In the genomic region with DNA sequence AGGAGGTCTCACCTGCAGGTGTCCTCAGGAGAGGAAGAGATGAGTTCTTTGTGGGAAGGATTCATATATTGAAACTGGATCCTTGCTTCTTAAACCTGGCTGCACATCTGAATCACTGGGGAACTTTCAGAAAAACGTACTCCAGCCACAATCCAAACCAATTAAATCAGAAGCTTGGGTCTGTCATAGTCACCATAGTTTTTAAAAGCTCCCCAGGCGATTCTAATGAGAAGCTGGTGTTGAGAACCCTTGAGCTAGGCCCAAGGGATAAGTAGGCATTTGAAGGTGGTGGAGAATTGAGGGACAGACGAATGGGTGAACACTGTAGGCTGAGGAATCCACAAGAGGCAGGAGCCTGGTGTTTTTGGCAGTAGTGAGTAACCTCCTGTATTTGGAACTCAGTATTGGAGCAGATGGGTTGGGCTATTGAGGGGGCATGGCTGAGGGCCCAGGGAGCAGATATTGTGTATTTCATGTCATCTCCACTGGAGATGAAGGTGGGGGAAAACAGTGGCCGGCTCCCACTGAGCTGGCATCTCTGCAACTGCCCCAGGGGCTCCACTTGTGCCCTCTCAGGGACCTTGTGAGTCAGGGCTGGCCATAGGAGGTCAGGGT, we compare ENCODE assay signal across 15 cellular contexts. TPM values are rescaled to one million over a fixed set of nuclear protein-coding genes. Genes with fewer than 3 reads are reported as not detected.
"Had no signal": no experiment of that assay in that cellular context is flagged by ENCODE, and none has a peak within 500 bp of the region (broad histone marks: within the 10 kb centered on the region; RNA-seq: fewer than 3 reads in every experiment).

No MANE protein-coding gene starts in this region.

- H3K27me3 ChIP-seq: brain microvascular endothelial cell had no signal

- H3K4me3 Mint-ChIP-seq: activated CD4-positive, alpha-beta memory T cell treated with anti-CD3 and anti-CD28 coated beads, Interleukin-2, amount 10 ng/mL, durations not matched to agents 7 days and 5 days; activated naive CD8-positive, alpha-beta T cell treated with anti-CD3 and anti-CD28 coated beads, Interleukin-2, amount 10 ng/mL, durations not matched to agents 7 days and 5 days; activated T-cell treated with anti-CD3 and anti-CD28 coated beads, Interleukin-2, amount 50 U/mL, for 4 hours; central memory CD8-positive, alpha-beta T cell; natural killer cell; stimulated activated naive CD8-positive, alpha-beta T cell treated with anti-CD3 and anti-CD28 coated beads, Interleukin-15, Interleukin-2, amounts not matched to agents 100 ng/mL and 50 ng/mL, for 24 hours; T-helper 1 cell treated with Interleukin-12 subunit alpha and Interleukin-12 subunit beta and Interleukin-4 antibody, amounts not matched to agents 30 μg/mL and 1 μg/mL, for 36 hours had no signal

- DNase-seq: activated CD4-positive, alpha-beta memory T cell treated with anti-CD3 and anti-CD28 coated beads, Interleukin-2, amount 10 ng/mL, durations not matched to agents 7 days and 5 days; activated gamma-delta T cell treated with Interleukin-2 at 50 U/mL for 16 hours; activated naive CD8-positive, alpha-beta T cell treated with anti-CD3 and anti-CD28 coated beads, Interleukin-2, amount 10 ng/mL, durations not matched to agents 7 days and 5 days; activated T-cell treated with anti-CD3 and anti-CD28 coated beads, Interleukin-2, amount 50 U/mL, for 4 hours; brain microvascular endothelial cell; mesenchymal stem cell; natural killer cell; right cardiac atrium; small intestine; WERI-Rb-1 had no signal

- H3K4me1 Mint-ChIP-seq: activated CD4-positive, alpha-beta memory T cell treated with anti-CD3 and anti-CD28 coated beads, Interleukin-2, amount 10 ng/mL, durations not matched to agents 7 days and 5 days; activated naive CD8-positive, alpha-beta T cell treated with anti-CD3 and anti-CD28 coated beads, Interleukin-2, amount 10 ng/mL, durations not matched to agents 7 days and 5 days; central memory CD8-positive, alpha-beta T cell; natural killer cell had no signal

- H3K27ac Mint-ChIP-seq: activated CD4-positive, alpha-beta memory T cell treated with anti-CD3 and anti-CD28 coated beads, Interleukin-2, amount 10 ng/mL, durations not matched to agents 7 days and 5 days; activated naive CD8-positive, alpha-beta T cell treated with anti-CD3 and anti-CD28 coated beads, Interleukin-2, amount 10 ng/mL, durations not matched to agents 7 days and 5 days; natural killer cell; stimulated activated naive CD8-positive, alpha-beta T cell treated with anti-CD3 and anti-CD28 coated beads, Interleukin-15, Interleukin-2, amounts not matched to agents 100 ng/mL and 50 ng/mL, for 24 hours; T-helper 1 cell treated with Interleukin-12 subunit alpha and Interleukin-12 subunit beta and Interleukin-4 antibody, amounts not matched to agents 30 μg/mL and 1 μg/mL, for 36 hours had no signal

- H3K36me3 ChIP-seq: brain microvascular endothelial cell, WERI-Rb-1 had no signal

- H3K27ac ChIP-seq: brain microvascular endothelial cell, WERI-Rb-1 had no signal

- H3K27me3 Mint-ChIP-seq: activated CD4-positive, alpha-beta memory T cell treated with anti-CD3 and anti-CD28 coated beads, Interleukin-2, amount 10 ng/mL, durations not matched to agents 7 days and 5 days; central memory CD8-positive, alpha-beta T cell; stimulated activated naive CD8-positive, alpha-beta T cell treated with anti-CD3 and anti-CD28 coated beads, Interleukin-15, Interleukin-2, amounts not matched to agents 100 ng/mL and 50 ng/mL, for 24 hours had no signal

- H3K36me3 Mint-ChIP-seq: activated naive CD8-positive, alpha-beta T cell treated with anti-CD3 and anti-CD28 coated beads, Interleukin-2, amount 10 ng/mL, durations not matched to agents 7 days and 5 days; natural killer cell had no signal

- ATAC-seq: activated T-cell treated with anti-CD3 and anti-CD28 coated beads, Interleukin-2, amount 50 U/mL, for 4 hours; natural killer cell; right cardiac atrium had no signal

- H3K9me3 Mint-ChIP-seq: activated CD4-positive, alpha-beta memory T cell treated with anti-CD3 and anti-CD28 coated beads, Interleukin-2, amount 10 ng/mL, durations not matched to agents 7 days and 5 days; activated naive CD8-positive, alpha-beta T cell treated with anti-CD3 and anti-CD28 coated beads, Interleukin-2, amount 10 ng/mL, durations not matched to agents 7 days and 5 days; activated T-cell treated with anti-CD3 and anti-CD28 coated beads, Interleukin-2, amount 50 U/mL, for 4 hours; central memory CD8-positive, alpha-beta T cell; natural killer cell; stimulated activated naive CD8-positive, alpha-beta T cell treated with anti-CD3 and anti-CD28 coated beads, Interleukin-15, Interleukin-2, amounts not matched to agents 100 ng/mL and 50 ng/mL, for 24 hours; T-helper 1 cell treated with Interleukin-12 subunit alpha and Interleukin-12 subunit beta and Interleukin-4 antibody, amounts not matched to agents 30 μg/mL and 1 μg/mL, for 36 hours had no signal

- FAIRE-seq: frontal cortex, small intestine had no signal

RNA-seq across cellular contexts. Expression of a gene that starts 14.5 kb away (rescaled TPM):
- total RNA-seq: activated CD4-positive, alpha-beta memory T cell treated with anti-CD3 and anti-CD28 coated beads, Interleukin-2, amount 10 ng/mL, durations not matched to agents 7 days and 5 days; activated naive CD8-positive, alpha-beta T cell treated with anti-CD3 and anti-CD28 coated beads, Interleukin-2, amount 10 ng/mL, durations not matched to agents 7 days and 5 days; activated T-cell treated with anti-CD3 and anti-CD28 coated beads, Interleukin-2, amount 50 U/mL, for 4 hours; epithelial cell of proximal tubule; natural killer cell had no signal
